17 cellular contexts compared by ENCODE assay signal in genomic region chr2:15191801-15192200, GRCh38.
DNase-seq lines count a peak whose midpoint lies in the region; ATAC-seq and TF ChIP-seq lines count a peak whose summit lies in the region.
"Had no signal": no experiment of that assay in that cellular context is flagged by ENCODE, and none has a peak within 500 bp of the region (broad histone marks: within the 10 kb centered on the region; RNA-seq: fewer than 3 reads in every experiment).

No MANE protein-coding gene starts in this region.

- H3K4me3 Mint-ChIP-seq in activated T-cell treated with anti-CD3 and anti-CD28 coated beads, Interleukin-2, amount 50 U/mL, for 4 hours, result no peak overlapping the region
- H3K4me3 Mint-ChIP-seq in activated T-cell treated with anti-CD3 and anti-CD28 coated beads, Interleukin-2, amount 50 U/mL, for 24 hours, result no peak overlapping the region
- H3K4me3 Mint-ChIP-seq in activated naive CD8-positive, alpha-beta T cell treated with anti-CD3 and anti-CD28 coated beads, Interleukin-2, amount 50 U/mL, for 24 hours, result no peak overlapping the region
- no peak overlapping the region for H3K4me3 Mint-ChIP-seq in stimulated activated naive B cell treated with anti-CD40 and anti-IgM and Interleukin-4, amounts not matched to agents 10 μg/mL and 1 μg/mL and 100 μg/mL, for 72 hours
- H3K4me3 Mint-ChIP-seq: GM23338 had no signal

- H3K9me3 ChIP-seq in mucosa of descending colon, result no peaks in the 10 kb centered on the region

- no peak overlapping the region for H3K4me3 ChIP-seq in mucosa of descending colon
- H3K4me3 ChIP-seq: GM23338, PC-9 had no signal

- H3K27me3 Mint-ChIP-seq in activated T-cell treated with anti-CD3 and anti-CD28 coated beads, Interleukin-2, amount 50 U/mL, for 4 hours (ENCODE audit: low read depth), result no peaks in the 10 kb centered on the region
- H3K27me3 Mint-ChIP-seq in activated T-cell treated with anti-CD3 and anti-CD28 coated beads, Interleukin-2, amount 50 U/mL, for 24 hours, result no peaks in the 10 kb centered on the region
- H3K27me3 Mint-ChIP-seq in activated naive CD8-positive, alpha-beta T cell treated with anti-CD3 and anti-CD28 coated beads, Interleukin-2, amount 50 U/mL, for 24 hours, result no peaks in the 10 kb centered on the region
- H3K27me3 Mint-ChIP-seq in stimulated activated naive B cell treated with anti-CD40 and anti-IgM and Interleukin-4, amounts not matched to agents 10 μg/mL and 1 μg/mL and 100 μg/mL, for 72 hours, result no peaks in the 10 kb centered on the region

- no peak for TF ChIP-seq CTCF in mucosa of descending colon (IDR thresholded peaks at IDR 0.05)

- no peaks in the 10 kb centered on the region for H3K9me3 Mint-ChIP-seq in activated T-cell treated with anti-CD3 and anti-CD28 coated beads, Interleukin-2, amount 50 U/mL, for 4 hours
- no peaks in the 10 kb centered on the region for H3K9me3 Mint-ChIP-seq in activated T-cell treated with anti-CD3 and anti-CD28 coated beads, Interleukin-2, amount 50 U/mL, for 24 hours
- no peaks in the 10 kb centered on the region for H3K9me3 Mint-ChIP-seq in activated naive CD8-positive, alpha-beta T cell treated with anti-CD3 and anti-CD28 coated beads, Interleukin-2, amount 50 U/mL, for 24 hours
- no peaks in the 10 kb centered on the region for H3K9me3 Mint-ChIP-seq in stimulated activated naive B cell treated with anti-CD40 and anti-IgM and Interleukin-4, amounts not matched to agents 10 μg/mL and 1 μg/mL and 100 μg/mL, for 72 hours
- H3K9me3 Mint-ChIP-seq: GM23338 had no signal

- H3K36me3 ChIP-seq in mucosa of descending colon (ENCODE audit: low read depth), result no peaks in the 10 kb centered on the region

- peaks cover 39% of the 10 kb centered on the region for H3K36me3 Mint-ChIP-seq in activated T-cell treated with anti-CD3 and anti-CD28 coated beads, Interleukin-2, amount 50 U/mL, for 4 hours (ENCODE audit: insufficient read depth)
- peaks cover 47% of the 10 kb centered on the region for H3K36me3 Mint-ChIP-seq in activated T-cell treated with anti-CD3 and anti-CD28 coated beads, Interleukin-2, amount 50 U/mL, for 24 hours (ENCODE audit: low read depth)
- peaks cover 23% of the 10 kb centered on the region for H3K36me3 Mint-ChIP-seq in activated naive CD8-positive, alpha-beta T cell treated with anti-CD3 and anti-CD28 coated beads, Interleukin-2, amount 50 U/mL, for 24 hours (ENCODE audit: low read depth)
- peaks cover 15 to 29% of the 10 kb centered on the region in 2 donors for H3K36me3 Mint-ChIP-seq in stimulated activated naive B cell treated with anti-CD40 and anti-IgM and Interleukin-4, amounts not matched to agents 10 μg/mL and 1 μg/mL and 100 μg/mL, for 72 hours

- H3K4me1 Mint-ChIP-seq in activated T-cell treated with anti-CD3 and anti-CD28 coated beads, Interleukin-2, amount 50 U/mL, for 4 hours (ENCODE audit: low read depth), result peaks cover 2% of the 10 kb centered on the region
- peaks cover 5% of the 10 kb centered on the region for H3K4me1 Mint-ChIP-seq in activated T-cell treated with anti-CD3 and anti-CD28 coated beads, Interleukin-2, amount 50 U/mL, for 24 hours (ENCODE audit: low read depth)
- peaks cover 5% of the 10 kb centered on the region for H3K4me1 Mint-ChIP-seq in activated naive CD8-positive, alpha-beta T cell treated with anti-CD3 and anti-CD28 coated beads, Interleukin-2, amount 50 U/mL, for 24 hours
- H3K4me1 Mint-ChIP-seq in stimulated activated naive B cell treated with anti-CD40 and anti-IgM and Interleukin-4, amounts not matched to agents 10 μg/mL and 1 μg/mL and 100 μg/mL, for 72 hours, result no peaks in the 10 kb centered on the region

- intact Hi-C loops in mucosa of descending colon (cut with DNase I, micrococcal nuclease), result no loop called here
- intact Hi-C loops in left colon (cut with DNase I, micrococcal nuclease), result no loop called here

- peak; percentile 48 to 53 for ATAC-seq in activated T-cell treated with anti-CD3 and anti-CD28 coated beads, Interleukin-2, amount 50 U/mL, for 4 hours
- peak; percentile 98 for ATAC-seq in activated naive CD8-positive, alpha-beta T cell treated with anti-CD3 and anti-CD28 coated beads, Interleukin-2, amount 50 U/mL, for 24 hours
- no peak for ATAC-seq in stimulated activated naive B cell treated with anti-CD40 and anti-IgM and Interleukin-4, amounts not matched to agents 10 μg/mL and 1 μg/mL and 100 μg/mL, for 72 hours (replicated peaks)
- no peak for ATAC-seq in mucosa of descending colon
- no peak for ATAC-seq in left colon
- ATAC-seq: GM23338, HepG2 had no signal

- no peak overlapping the region for H3K27ac Mint-ChIP-seq in activated T-cell treated with anti-CD3 and anti-CD28 coated beads, Interleukin-2, amount 50 U/mL, for 24 hours
- no peak overlapping the region for H3K27ac Mint-ChIP-seq in activated naive CD8-positive, alpha-beta T cell treated with anti-CD3 and anti-CD28 coated beads, Interleukin-2, amount 50 U/mL, for 24 hours
- peak overlapping the region; percentile 11 for H3K27ac Mint-ChIP-seq in stimulated activated naive B cell treated with anti-CD40 and anti-IgM and Interleukin-4, amounts not matched to agents 10 μg/mL and 1 μg/mL and 100 μg/mL, for 72 hours
- H3K27ac Mint-ChIP-seq: GM23338 had no signal

- DNase-seq in activated T-cell treated with anti-CD3 and anti-CD28 coated beads, Interleukin-2, amount 50 U/mL, for 4 hours, result no peak
- DNase-seq in activated T-cell treated with anti-CD3 and anti-CD28 coated beads, Interleukin-2, amount 50 U/mL, for 24 hours, result no peak
- DNase-seq in NCI-H146 treated with DMSO at 0.1 percent for 48 hours (lab: John Stamatoyannopoulos, UW; ENCODE audit: unreplicated experiment) (peak; percentile 50), mucosa of descending colon (no peak), left colon (no peak), AG08395 (ENCODE audit: low spot score) (no peak)
- no peak for DNase-seq in activated naive CD8-positive, alpha-beta T cell treated with anti-CD3 and anti-CD28 coated beads, Interleukin-2, amount 50 U/mL, for 24 hours
- no peak for DNase-seq in stimulated activated naive B cell treated with anti-CD40 and anti-IgM and Interleukin-4, amounts not matched to agents 10 μg/mL and 1 μg/mL and 100 μg/mL, for 72 hours
- DNase-seq: C1 segment of cervical spinal cord, DMS79 treated with DMSO at 0.1 percent for 48 hours, NCI-H1694 treated with DMSO at 0.1 percent for 48 hours, NCI-H2107, NCI-H2227 treated with DMSO at 0.1 percent for 48 hours, NCI-H526 had no signal

- no peaks in the 10 kb centered on the region for H3K4me1 ChIP-seq in mucosa of descending colon (ENCODE audit: low read depth)

Comparison
In these comparisons a context has a peak if more than half of its experiments do, and no peak if none do; other contexts are left out.
1. ATAC-seq: peak in activated T-cell treated with anti-CD3 and anti-CD28 coated beads, Interleukin-2, amount 50 U/mL, for 4 hours (2 of 2) and activated naive CD8-positive, alpha-beta T cell treated with anti-CD3 and anti-CD28 coated beads, Interleukin-2, amount 50 U/mL, for 24 hours (single experiment); none in stimulated activated naive B cell treated with anti-CD40 and anti-IgM and Interleukin-4, amounts not matched to agents 10 μg/mL and 1 μg/mL and 100 μg/mL, for 72 hours (0 of 2), mucosa of descending colon (single experiment) and left colon (single experiment).